Comparison of ENCODE assay signal across 1 cellular context in the genomic region with DNA sequence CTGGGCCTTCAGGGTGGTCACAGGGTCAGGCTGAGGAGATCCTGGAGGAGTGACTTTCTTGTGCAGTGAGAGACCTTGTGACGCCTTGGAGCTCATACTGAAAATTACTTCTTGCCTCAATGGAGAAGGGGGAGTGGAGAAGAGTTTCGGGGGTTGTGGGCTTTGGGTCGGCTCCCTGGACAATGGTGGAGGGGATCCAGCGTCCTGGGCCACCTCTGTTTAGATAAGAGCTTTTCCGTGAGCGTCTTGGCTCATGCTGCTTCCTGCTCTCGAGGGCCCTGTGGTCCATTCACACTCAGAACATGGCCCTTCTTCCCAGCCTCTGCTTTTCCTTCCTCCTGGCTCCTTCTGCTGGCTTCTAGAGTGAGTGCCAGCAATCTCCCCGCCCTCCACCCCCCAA.
TF ChIP-seq lines count a peak whose summit lies in the region.

No MANE protein-coding gene starts in this region.

TF ChIP-seq in GM23338, 12 proteins besides CTCF, POLR2A, EP300 and RAD21 (continued from another document):
- TF ChIP-seq, protein P1, sequence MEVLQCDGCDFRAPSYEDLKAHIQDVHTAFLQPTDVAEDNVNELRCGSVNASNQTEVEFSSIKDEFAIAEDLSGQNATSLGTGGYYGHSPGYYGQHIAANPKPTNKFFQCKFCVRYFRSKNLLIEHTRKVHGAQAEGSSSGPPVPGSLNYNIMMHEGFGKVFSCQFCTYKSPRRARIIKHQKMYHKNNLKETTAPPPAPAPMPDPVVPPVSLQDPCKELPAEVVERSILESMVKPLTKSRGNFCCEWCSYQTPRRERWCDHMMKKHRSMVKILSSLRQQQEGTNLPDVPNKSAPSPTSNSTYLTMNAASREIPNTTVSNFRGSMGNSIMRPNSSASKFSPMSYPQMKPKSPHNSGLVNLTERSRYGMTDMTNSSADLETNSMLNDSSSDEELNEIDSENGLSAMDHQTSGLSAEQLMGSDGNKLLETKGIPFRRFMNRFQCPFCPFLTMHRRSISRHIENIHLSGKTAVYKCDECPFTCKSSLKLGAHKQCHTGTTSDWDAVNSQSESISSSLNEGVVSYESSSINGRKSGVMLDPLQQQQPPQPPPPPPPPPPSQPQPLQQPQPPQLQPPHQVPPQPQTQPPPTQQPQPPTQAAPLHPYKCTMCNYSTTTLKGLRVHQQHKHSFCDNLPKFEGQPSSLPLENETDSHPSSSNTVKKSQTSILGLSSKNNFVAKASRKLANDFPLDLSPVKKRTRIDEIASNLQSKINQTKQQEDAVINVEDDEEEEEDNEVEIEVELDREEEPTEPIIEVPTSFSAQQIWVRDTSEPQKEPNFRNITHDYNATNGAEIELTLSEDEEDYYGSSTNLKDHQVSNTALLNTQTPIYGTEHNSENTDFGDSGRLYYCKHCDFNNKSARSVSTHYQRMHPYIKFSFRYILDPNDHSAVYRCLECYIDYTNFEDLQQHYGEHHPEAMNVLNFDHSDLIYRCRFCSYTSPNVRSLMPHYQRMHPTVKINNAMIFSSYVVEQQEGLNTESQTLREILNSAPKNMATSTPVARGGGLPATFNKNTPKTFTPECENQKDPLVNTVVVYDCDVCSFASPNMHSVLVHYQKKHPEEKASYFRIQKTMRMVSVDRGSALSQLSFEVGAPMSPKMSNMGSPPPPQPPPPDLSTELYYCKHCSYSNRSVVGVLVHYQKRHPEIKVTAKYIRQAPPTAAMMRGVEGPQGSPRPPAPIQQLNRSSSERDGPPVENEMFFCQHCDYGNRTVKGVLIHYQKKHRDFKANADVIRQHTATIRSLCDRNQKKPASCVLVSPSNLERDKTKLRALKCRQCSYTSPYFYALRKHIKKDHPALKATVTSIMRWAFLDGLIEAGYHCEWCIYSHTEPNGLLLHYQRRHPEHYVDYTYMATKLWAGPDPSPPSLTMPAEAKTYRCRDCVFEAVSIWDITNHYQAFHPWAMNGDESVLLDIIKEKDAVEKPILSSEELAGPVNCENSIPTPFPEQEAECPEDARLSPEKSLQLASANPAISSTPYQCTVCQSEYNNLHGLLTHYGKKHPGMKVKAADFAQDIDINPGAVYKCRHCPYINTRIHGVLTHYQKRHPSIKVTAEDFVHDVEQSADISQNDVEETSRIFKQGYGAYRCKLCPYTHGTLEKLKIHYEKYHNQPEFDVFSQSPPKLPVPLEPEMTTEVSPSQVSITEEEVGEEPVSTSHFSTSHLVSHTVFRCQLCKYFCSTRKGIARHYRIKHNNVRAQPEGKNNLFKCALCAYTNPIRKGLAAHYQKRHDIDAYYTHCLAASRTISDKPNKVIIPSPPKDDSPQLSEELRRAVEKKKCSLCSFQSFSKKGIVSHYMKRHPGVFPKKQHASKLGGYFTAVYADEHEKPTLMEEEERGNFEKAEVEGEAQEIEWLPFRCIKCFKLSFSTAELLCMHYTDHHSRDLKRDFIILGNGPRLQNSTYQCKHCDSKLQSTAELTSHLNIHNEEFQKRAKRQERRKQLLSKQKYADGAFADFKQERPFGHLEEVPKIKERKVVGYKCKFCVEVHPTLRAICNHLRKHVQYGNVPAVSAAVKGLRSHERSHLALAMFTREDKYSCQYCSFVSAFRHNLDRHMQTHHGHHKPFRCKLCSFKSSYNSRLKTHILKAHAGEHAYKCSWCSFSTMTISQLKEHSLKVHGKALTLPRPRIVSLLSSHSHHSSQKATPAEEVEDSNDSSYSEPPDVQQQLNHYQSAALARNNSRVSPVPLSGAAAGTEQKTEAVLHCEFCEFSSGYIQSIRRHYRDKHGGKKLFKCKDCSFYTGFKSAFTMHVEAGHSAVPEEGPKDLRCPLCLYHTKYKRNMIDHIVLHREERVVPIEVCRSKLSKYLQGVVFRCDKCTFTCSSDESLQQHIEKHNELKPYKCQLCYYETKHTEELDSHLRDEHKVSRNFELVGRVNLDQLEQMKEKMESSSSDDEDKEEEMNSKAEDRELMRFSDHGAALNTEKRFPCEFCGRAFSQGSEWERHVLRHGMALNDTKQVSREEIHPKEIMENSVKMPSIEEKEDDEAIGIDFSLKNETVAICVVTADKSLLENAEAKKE (CRISPR knock-in tag; IDR thresholded peaks at IDR 0.05) = no peak
- TF ChIP-seq REST (IDR thresholded peaks at IDR 0.05; ENCODE audit: unreplicated experiment) (no peak), POLR2AphosphoS5 (IDR thresholded peaks at IDR 0.05; ENCODE audit: low read depth) (no peak), NANOG (IDR thresholded peaks at IDR 0.05; ENCODE audit: borderline replicate concordance) (no peak), ZNF331 (CRISPR knock-in tag; IDR thresholded peaks at IDR 0.05; ENCODE audit: low read depth) (no peak)
- TF ChIP-seq, protein P2, sequence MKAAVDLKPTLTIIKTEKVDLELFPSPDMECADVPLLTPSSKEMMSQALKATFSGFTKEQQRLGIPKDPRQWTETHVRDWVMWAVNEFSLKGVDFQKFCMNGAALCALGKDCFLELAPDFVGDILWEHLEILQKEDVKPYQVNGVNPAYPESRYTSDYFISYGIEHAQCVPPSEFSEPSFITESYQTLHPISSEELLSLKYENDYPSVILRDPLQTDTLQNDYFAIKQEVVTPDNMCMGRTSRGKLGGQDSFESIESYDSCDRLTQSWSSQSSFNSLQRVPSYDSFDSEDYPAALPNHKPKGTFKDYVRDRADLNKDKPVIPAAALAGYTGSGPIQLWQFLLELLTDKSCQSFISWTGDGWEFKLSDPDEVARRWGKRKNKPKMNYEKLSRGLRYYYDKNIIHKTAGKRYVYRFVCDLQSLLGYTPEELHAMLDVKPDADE (IDR thresholded peaks at IDR 0.05) = no peak
